In genomic region chr13:73018336-73018735, GRCh38 we compare ENCODE assay signal across 12 cellular contexts.
"Had no signal": no experiment of that assay in that cellular context is flagged by ENCODE, and none has a peak within 500 bp of the region (broad histone marks: within the 10 kb centered on the region; RNA-seq: fewer than 3 reads in every experiment).

No MANE protein-coding gene starts in this region.

- H3K4me1 ChIP-seq: adrenal gland, esophagus muscularis mucosa, left ventricle myocardium inferior, stomach, uterus had no signal

- H3K4me3 ChIP-seq: adrenal gland, esophagus muscularis mucosa, left ventricle myocardium inferior, stomach, uterus had no signal

- H3K27me3 ChIP-seq: adrenal gland, esophagus muscularis mucosa, stomach, uterus had no signal

- FAIRE-seq: islet of Langerhans had no signal

- H3K27ac ChIP-seq: adrenal gland, esophagus muscularis mucosa, left ventricle myocardium inferior, stomach, uterus had no signal

- ATAC-seq: WTC11 had no signal

- DNase-seq: activated CD4-positive, alpha-beta T cell treated with anti-CD3 and anti-CD28 coated beads, Interleukin-2, amount 10 ng/mL, durations not matched to agents 24 days and 14 days; activated CD8-positive, alpha-beta memory T cell treated with anti-CD3 and anti-CD28 coated beads for 24 hours; activated naive CD4-positive, alpha-beta T cell treated with anti-CD3 and anti-CD28 coated beads, Interleukin-2, amount 50 U/mL, for 16 hours; adrenal gland; left ventricle myocardium inferior; stimulated activated CD4-positive, alpha-beta T cell treated with anti-CD3 and anti-CD28 coated beads, Interleukin-15, amount 100 ng/mL, for 24 hours; stimulated activated CD4-positive, alpha-beta T cell treated with anti-CD3 and anti-CD28 coated beads, Interleukin-4, amount 100 ng/mL, for 24 hours; stomach; uterus had no signal

- H3K9me3 ChIP-seq: adrenal gland, esophagus muscularis mucosa, left ventricle myocardium inferior, stomach, uterus had no signal

- H3K36me3 ChIP-seq: uterus had no signal
